14 cellular contexts compared by ENCODE assay signal in genomic region chr7:106599343-106599698, GRCh38.
DNase-seq lines count a peak whose midpoint lies in the region; ATAC-seq and TF ChIP-seq lines count a peak whose summit lies in the region.
"Had no signal": no experiment of that assay in that cellular context is flagged by ENCODE, and none has a peak within 500 bp of the region (broad histone marks: within the 10 kb centered on the region; RNA-seq: fewer than 3 reads in every experiment).

No MANE protein-coding gene starts in this region.

- no TSS peak for BruUV-seq in OCI-LY7 (replicated peaks; lab: Mats Ljungman, UMichigan)

- H3K4me3 Mint-ChIP-seq in stimulated activated naive CD8-positive, alpha-beta T cell treated with anti-CD3 and anti-CD28 coated beads, Interleukin-15, amount 100 ng/mL, for 72 hours: no peak overlapping the region

- CTCF ChIA-PET in OCI-LY7 (lab: Charles Lee; ENCODE audit: unreplicated experiment): no interaction called here

- no peaks in the 10 kb centered on the region for H3K27me3 Mint-ChIP-seq in stimulated activated naive CD8-positive, alpha-beta T cell treated with anti-CD3 and anti-CD28 coated beads, Interleukin-15, amount 100 ng/mL, for 72 hours
- H3K27me3 Mint-ChIP-seq: activated naive CD4-positive, alpha-beta T cell treated with anti-CD3 and anti-CD28 coated beads, Interleukin-2, amount 50 U/mL, for 24 hours; T-cell had no signal

- H4K20me1 ChIP-seq in OCI-LY7 (ENCODE audit: insufficient read depth, low read length): no peaks in the 10 kb centered on the region

- H3K4me1 ChIP-seq in ACC112 (ENCODE audit: control insufficient read depth, insufficient read depth, low read length, unreplicated experiment) (no peaks in the 10 kb centered on the region), OCI-LY7 (ENCODE audit: insufficient read depth, low read length, poor library complexity, severe bottlenecking) (peaks cover 3% of the 10 kb centered on the region)

- POLR2A ChIA-PET in OCI-LY7 (lab: Charles Lee): interaction anchor here (0.6 to 2.2 kb wide), 14 partner anchors 8 to 1161 kb away, joined by 3 to 12 read pairs (median 4); no protein-coding TSS in a partner anchor

- no peak overlapping the region for H3K4me2 ChIP-seq in OCI-LY7 (ENCODE audit: low read length)

- H3K79me2 ChIP-seq in ACC112 (ENCODE audit: control insufficient read depth, insufficient read depth, low read length, unreplicated experiment) (no peaks in the 10 kb centered on the region), OCI-LY7 (ENCODE audit: insufficient read depth, low read depth, low read length) (no peaks in the 10 kb centered on the region)

- no peaks in the 10 kb centered on the region for H3K9me2 ChIP-seq in OCI-LY7 (ENCODE audit: insufficient read depth, low read length)

- no peak overlapping the region for H3K27ac ChIP-seq in ACC112 (ENCODE audit: low read depth, low read length)
- no peak overlapping the region for H3K27ac ChIP-seq in OCI-LY7 (ENCODE audit: low read depth, low read length, poor library complexity, severe bottlenecking)
- H3K27ac ChIP-seq: dorsolateral prefrontal cortex, lower lobe of right lung had no signal

- no peaks in the 10 kb centered on the region for H3K9me3 Mint-ChIP-seq in stimulated activated naive CD8-positive, alpha-beta T cell treated with anti-CD3 and anti-CD28 coated beads, Interleukin-15, amount 100 ng/mL, for 72 hours
- H3K9me3 Mint-ChIP-seq: activated CD8-positive, alpha-beta T cell treated with anti-CD3 and anti-CD28 coated beads for 36 hours; activated naive CD4-positive, alpha-beta T cell treated with anti-CD3 and anti-CD28 coated beads, Interleukin-2, amount 50 U/mL, for 24 hours; T-cell had no signal

- H3K4me1 Mint-ChIP-seq in stimulated activated naive CD8-positive, alpha-beta T cell treated with anti-CD3 and anti-CD28 coated beads, Interleukin-15, amount 100 ng/mL, for 72 hours: no peaks in the 10 kb centered on the region

- H3K27me3 ChIP-seq in ACC112 (ENCODE audit: insufficient read depth, low read length): no peaks in the 10 kb centered on the region
- H3K27me3 ChIP-seq: heart left ventricle had no signal

- H2AFZ ChIP-seq in ACC112 (ENCODE audit: low read length, unreplicated experiment) (peak overlapping the region; percentile 68), OCI-LY7 (ENCODE audit: low read length) (peak overlapping the region; percentile 91; the same call in 1 of the 2 replicates)

- H3K4me3 ChIP-seq in ACC112 (ENCODE audit: low read depth, low read length): no peak overlapping the region
- H3K4me3 ChIP-seq in OCI-LY7 (ENCODE audit: low read depth, low read length, poor library complexity, severe bottlenecking): no peak overlapping the region

- ATAC-seq in stimulated activated naive CD8-positive, alpha-beta T cell treated with anti-CD3 and anti-CD28 coated beads, Interleukin-15, amount 100 ng/mL, for 72 hours: no peak

- no peaks in the 10 kb centered on the region for H3K36me3 ChIP-seq in ACC112 (ENCODE audit: insufficient read depth, low read length)
- no peaks in the 10 kb centered on the region for H3K36me3 ChIP-seq in OCI-LY7 (ENCODE audit: insufficient read depth, low read length)
- H3K36me3 ChIP-seq: heart left ventricle, lower lobe of right lung had no signal

- H3K9me3 ChIP-seq in OCI-LY7 (ENCODE audit: low read length): no peaks in the 10 kb centered on the region
- H3K9me3 ChIP-seq: lower lobe of right lung had no signal

- H3K27ac Mint-ChIP-seq in stimulated activated naive CD8-positive, alpha-beta T cell treated with anti-CD3 and anti-CD28 coated beads, Interleukin-15, amount 100 ng/mL, for 72 hours: no peak overlapping the region
- H3K27ac Mint-ChIP-seq: activated naive CD4-positive, alpha-beta T cell treated with anti-CD3 and anti-CD28 coated beads, Interleukin-2, amount 50 U/mL, for 24 hours had no signal

- peak; percentile 74 for DNase-seq in NCI-H1092 treated with DMSO at 0.1 percent for 48 hours (lab: John Stamatoyannopoulos, UW)
- DNase-seq in OCI-LY7 (ENCODE audit: low spot score): no peak
- peak; percentile 6 for DNase-seq in kidney tubule cell (ENCODE audit: low spot score)
- no peak for DNase-seq in GM13977 (ENCODE audit: low spot score)
- DNase-seq in stimulated activated naive CD8-positive, alpha-beta T cell treated with anti-CD3 and anti-CD28 coated beads, Interleukin-15, amount 100 ng/mL, for 72 hours: no peak
- DNase-seq in activated gamma-delta T cell (lab: John Stamatoyannopoulos, UW): no peak
- DNase-seq in H4 (ENCODE audit: low spot score): no peak

- TF ChIP-seq CTCF in OCI-LY7 (conservative IDR thresholded peaks at IDR 0.05; ENCODE audit: low read length) (no peak), GM13977 (IDR thresholded peaks at IDR 0.05; ENCODE audit: extremely low read depth, insufficient read depth, missing control alignments) (no peak)

- in situ Hi-C loops in GM13977 (cut with MboI; ENCODE audit: low pct_unique_long_range_greater_than_20kb, low sequenced_read_pairs, unreplicated experiment): no loop called here

- intact Hi-C loops in OCI-LY7 (cut with micrococcal nuclease; ENCODE audit: unreplicated experiment): loop anchor here (2.0 kb wide), 1 partner anchor 61 kb away; the partner anchor contains the start of gene CCDC71L

Comparison
In these comparisons a context has a peak if more than half of its experiments do, and no peak if none do; other contexts are left out.
1. DNase-seq: peak in NCI-H1092 treated with DMSO at 0.1 percent for 48 hours (single experiment) and kidney tubule cell (single experiment); none in OCI-LY7 (single experiment), GM13977 (single experiment), stimulated activated naive CD8-positive, alpha-beta T cell treated with anti-CD3 and anti-CD28 coated beads, Interleukin-15, amount 100 ng/mL, for 72 hours (0 of 2), activated gamma-delta T cell (single experiment) and H4 (single experiment).